ENCODE assay signal across 1 cellular context in the genomic region with DNA sequence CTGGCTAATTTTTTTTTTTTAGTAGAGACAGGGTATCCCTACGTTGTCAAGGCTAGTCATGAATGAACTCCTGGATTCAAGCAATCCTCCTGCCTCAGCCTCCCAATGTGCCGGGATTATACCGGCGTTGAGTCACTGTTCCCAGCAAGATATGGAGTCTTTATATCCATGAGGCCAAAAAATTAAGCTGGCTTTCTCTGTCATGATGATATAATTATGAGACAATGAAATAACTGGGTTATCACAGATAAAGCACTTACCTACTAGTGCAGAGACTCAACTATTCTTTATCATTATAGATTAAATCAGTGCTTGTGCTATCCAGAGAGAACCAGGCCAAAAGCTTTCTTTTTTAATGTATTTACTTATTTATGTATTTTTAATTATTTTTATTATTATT.
TF ChIP-seq lines count a peak whose summit lies in the region.

No MANE protein-coding gene starts in this region.

TF ChIP-seq in GM12878, 131 proteins besides CTCF, POLR2A, EP300 and RAD21:
- TF ChIP-seq CBX5 (IDR thresholded peaks at IDR 0.05; ENCODE audit: low read depth) (0 out of 2 replicates have a peak, but pooled peaks have one; percentile 2), MYC (IDR thresholded peaks at IDR 0.05; ENCODE audit: insufficient read depth, insufficient read length, insufficient replicate concordance, low read length, severe bottlenecking) (no peak), SPI1 (IDR thresholded peaks at IDR 0.05; ENCODE audit: borderline replicate concordance, insufficient read depth, low read depth, low read length) (no peak)
- TF ChIP-seq, protein P1, sequence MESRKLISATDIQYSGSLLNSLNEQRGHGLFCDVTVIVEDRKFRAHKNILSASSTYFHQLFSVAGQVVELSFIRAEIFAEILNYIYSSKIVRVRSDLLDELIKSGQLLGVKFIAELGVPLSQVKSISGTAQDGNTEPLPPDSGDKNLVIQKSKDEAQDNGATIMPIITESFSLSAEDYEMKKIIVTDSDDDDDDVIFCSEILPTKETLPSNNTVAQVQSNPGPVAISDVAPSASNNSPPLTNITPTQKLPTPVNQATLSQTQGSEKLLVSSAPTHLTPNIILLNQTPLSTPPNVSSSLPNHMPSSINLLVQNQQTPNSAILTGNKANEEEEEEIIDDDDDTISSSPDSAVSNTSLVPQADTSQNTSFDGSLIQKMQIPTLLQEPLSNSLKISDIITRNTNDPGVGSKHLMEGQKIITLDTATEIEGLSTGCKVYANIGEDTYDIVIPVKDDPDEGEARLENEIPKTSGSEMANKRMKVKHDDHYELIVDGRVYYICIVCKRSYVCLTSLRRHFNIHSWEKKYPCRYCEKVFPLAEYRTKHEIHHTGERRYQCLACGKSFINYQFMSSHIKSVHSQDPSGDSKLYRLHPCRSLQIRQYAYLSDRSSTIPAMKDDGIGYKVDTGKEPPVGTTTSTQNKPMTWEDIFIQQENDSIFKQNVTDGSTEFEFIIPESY (IDR thresholded peaks at IDR 0.05): no peak
